12 cellular contexts compared by ENCODE assay signal in genomic region chr20:35883341-35883777, GRCh38.
A peak's percentile ranks its signal among the peaks of the same experiment; 100 is the strongest.
DNase-seq lines count a peak whose midpoint lies in the region; ATAC-seq, FAIRE-seq and TF ChIP-seq lines count a peak whose summit lies in the region.
"Had no signal": no experiment of that assay in that cellular context is flagged by ENCODE, and none has a peak within 500 bp of the region (broad histone marks: within the 10 kb centered on the region; RNA-seq: fewer than 3 reads in every experiment).

No MANE protein-coding gene starts in this region.

- TF ChIP-seq EP300 in SK-N-SH (IDR thresholded peaks at IDR 0.05; ENCODE audit: borderline replicate concordance in 1 of 2, low read depth in 1 of 2, low read length in 1 of 2), result no peak

- no peak for FAIRE-seq in pancreas (lab: Jason Lieb, UNC)
- FAIRE-seq: frontal cortex had no signal

- no peak for TF ChIP-seq CTCF in SK-N-SH (IDR thresholded peaks at IDR 0.05)
- no peak for TF ChIP-seq CTCF in hepatocyte (IDR thresholded peaks at IDR 0.05; ENCODE audit: poor library complexity)
- no peak for TF ChIP-seq CTCF in pancreas (IDR thresholded peaks at IDR 0.05)

- 8% methylated on average over 6 of the region's 6 CpGs for WGBS in SK-N-SH (ENCODE audit: low lambda C conversion rate)
- WGBS in hepatocyte (ENCODE audit: low lambda C conversion rate, missing lambda C conversion rate), result 78% methylated on average over 6 of the region's 6 CpGs
- 90 to 93% methylated on average over 6 of the region's 6 CpGs for WGBS in pancreas, 2 donors

- H3K4me3 ChIP-seq in SK-N-SH (ENCODE audit: low read depth in 2 of 2, low read length in 1 of 2), result peak overlapping the region in 1 of 2 experiments; percentile 45; a peak in 3 of 4 replicates
- no peak overlapping the region for H3K4me3 ChIP-seq in hepatocyte
- H3K4me3 ChIP-seq in pancreas, result no peak overlapping the region

- H3K9me2 ChIP-seq in SK-N-SH (no peaks in the 10 kb centered on the region), hepatocyte (replicated peaks; ENCODE audit: insufficient read depth) (no peaks in the 10 kb centered on the region)

- POLR2A ChIA-PET in SK-N-SH (lab: Yijun Ruan, JAX), result interaction anchor here (0.6 to 1.8 kb wide), 4 partner anchors 33 to 141 kb away, joined by 3 to 15 read pairs (median 4); partner anchors contain the start of genes RBM39 and SCAND1

- peaks cover 21% of the 10 kb centered on the region for H3K4me1 Mint-ChIP-seq in stimulated activated effector memory CD8-positive, alpha-beta T cell treated with anti-CD3 and anti-CD28 coated beads, Interleukin-12 subunit alpha, Interleukin-12 subunit beta, amount 100 ng/mL, for 72 hours

- H3K9me3 Mint-ChIP-seq in stimulated activated effector memory CD8-positive, alpha-beta T cell treated with anti-CD3 and anti-CD28 coated beads, Interleukin-12 subunit alpha, Interleukin-12 subunit beta, amount 100 ng/mL, for 72 hours, result no peaks in the 10 kb centered on the region
- H3K9me3 Mint-ChIP-seq: neural crest cell had no signal

- H2AFZ ChIP-seq in SK-N-SH (ENCODE audit: low read depth) (no peak overlapping the region; the same call in 1 of the 2 replicates), hepatocyte (no peak overlapping the region)

- peak overlapping the region; percentile 86 for H3K9ac ChIP-seq in SK-N-SH

- H3F3A ChIP-seq in SK-N-SH (replicated peaks; ENCODE audit: insufficient read depth), result peaks cover 40% of the 10 kb centered on the region

- ATAC-seq in stimulated activated effector memory CD8-positive, alpha-beta T cell treated with anti-CD3 and anti-CD28 coated beads, Interleukin-12 subunit alpha, Interleukin-12 subunit beta, amount 100 ng/mL, for 72 hours, result no peak
- ATAC-seq in GM18907 (IDR thresholded peaks at IDR 0.05; ENCODE audit: unreplicated experiment) (no peak), pancreas (no peak), GM21786 (IDR thresholded peaks at IDR 0.05; ENCODE audit: unreplicated experiment) (no peak), GM18861 (IDR thresholded peaks at IDR 0.05; ENCODE audit: unreplicated experiment) (no peak)

- CTCF ChIA-PET in SK-N-SH (lab: Yijun Ruan, JAX), result interaction anchor here (0.9 to 5.8 kb wide), 9 partner anchors 8 to 421 kb away, joined by 3 to 40 read pairs (median 6); partner anchors contain the start of genes PHF20, RBM39 and SCAND1

- H3K27ac ChIP-seq in SK-N-SH (ENCODE audit: low read depth in 2 of 2, low read length in 1 of 2) (peak overlapping the region; percentile 79 to 100), hepatocyte (peak overlapping the region; percentile 92), pancreas (no peak overlapping the region)

- H3K4me1 ChIP-seq in SK-N-SH (ENCODE audit: control insufficient read depth in 1 of 2, insufficient read depth in 2 of 2, low read depth in 1 of 2, low read length in 1 of 2) (peaks cover 19 to 25% of the 10 kb centered on the region in 2 experiments), hepatocyte (ENCODE audit: insufficient read depth) (no peaks in the 10 kb centered on the region), pancreas (no peaks in the 10 kb centered on the region)

- DNase-seq in Daoy (ENCODE audit: low read depth) (peak; percentile 15), SK-N-SH (no peak), hepatocyte (ENCODE audit: low spot score) (no peak), pancreas (no peak)
- no peak for DNase-seq in stimulated activated effector memory CD8-positive, alpha-beta T cell treated with anti-CD3 and anti-CD28 coated beads, Interleukin-12 subunit alpha, Interleukin-12 subunit beta, amount 100 ng/mL, for 72 hours (ENCODE audit: low spot score in 2 of 2)
- DNase-seq: KBM-7, NCI-H510A had no signal

- H3K9me3 ChIP-seq in SK-N-SH, result no peaks in the 10 kb centered on the region
- no peaks in the 10 kb centered on the region for H3K9me3 ChIP-seq in hepatocyte (ENCODE audit: low read depth)
- H3K9me3 ChIP-seq in pancreas, result no peaks in the 10 kb centered on the region

- peak overlapping the region; percentile 79 for H3K4me2 ChIP-seq in SK-N-SH
- H3K4me2 ChIP-seq in hepatocyte, result peak overlapping the region; percentile 16

- peaks cover 57% of the 10 kb centered on the region for H3K36me3 Mint-ChIP-seq in stimulated activated effector memory CD8-positive, alpha-beta T cell treated with anti-CD3 and anti-CD28 coated beads, Interleukin-12 subunit alpha, Interleukin-12 subunit beta, amount 100 ng/mL, for 72 hours

- H3K36me3 ChIP-seq in SK-N-SH (replicated peaks in 1 of 2; ENCODE audit: control insufficient read depth in 1 of 2, insufficient read depth in 2 of 2, low read length in 1 of 2) (peaks cover 0 to 15% of the 10 kb centered on the region in 2 experiments), hepatocyte (replicated peaks; ENCODE audit: insufficient read depth, low read depth) (no peaks in the 10 kb centered on the region), pancreas (no peaks in the 10 kb centered on the region)

- peak overlapping the region; percentile 5 for H3K27ac Mint-ChIP-seq in stimulated activated effector memory CD8-positive, alpha-beta T cell treated with anti-CD3 and anti-CD28 coated beads, Interleukin-12 subunit alpha, Interleukin-12 subunit beta, amount 100 ng/mL, for 72 hours

- H3K27me3 ChIP-seq in SK-N-SH (ENCODE audit: insufficient read depth) (no peaks in the 10 kb centered on the region), hepatocyte (no peaks in the 10 kb centered on the region), pancreas (no peaks in the 10 kb centered on the region)

- intact Hi-C loops in pancreas (cut with DNase I), result loop anchor here in 1 of 3 donors (5.0 kb wide), 1 partner anchor 371 kb away; no protein-coding TSS in a partner anchor

- no peak overlapping the region for H3K4me3 Mint-ChIP-seq in stimulated activated effector memory CD8-positive, alpha-beta T cell treated with anti-CD3 and anti-CD28 coated beads, Interleukin-12 subunit alpha, Interleukin-12 subunit beta, amount 100 ng/mL, for 72 hours
- H3K4me3 Mint-ChIP-seq: neural crest cell had no signal

- H3K79me2 ChIP-seq in SK-N-SH (ENCODE audit: insufficient read depth), result peaks cover 69% of the 10 kb centered on the region
- peaks cover 5% of the 10 kb centered on the region for H3K79me2 ChIP-seq in hepatocyte

- H4K20me1 ChIP-seq in SK-N-SH (ENCODE audit: insufficient read depth), result no peaks in the 10 kb centered on the region
- H4K20me1 ChIP-seq in hepatocyte (ENCODE audit: insufficient read depth, poor library complexity, severe bottlenecking), result no peaks in the 10 kb centered on the region

- no peak for TF ChIP-seq RAD21 in SK-N-SH (IDR thresholded peaks at IDR 0.05; ENCODE audit: low read length)

TF ChIP-seq in SK-N-SH, 30 proteins besides CTCF, POLR2A, EP300 and RAD21:
- TF ChIP-seq MAX (IDR thresholded peaks at IDR 0.05; ENCODE audit: low read depth) (no peak), FOXJ3 (CRISPR knock-in tag; IDR thresholded peaks at IDR 0.05) (peak; percentile 82; the same call in 1 of the 2 replicates)

Comparison
In these comparisons a context has a peak if more than half of its experiments do, and no peak if none do; other contexts are left out.
1. H3K27ac ChIP-seq: peak in SK-N-SH (2 of 2) and hepatocyte (single experiment); none in pancreas (0 of 4).